In the genomic region with DNA sequence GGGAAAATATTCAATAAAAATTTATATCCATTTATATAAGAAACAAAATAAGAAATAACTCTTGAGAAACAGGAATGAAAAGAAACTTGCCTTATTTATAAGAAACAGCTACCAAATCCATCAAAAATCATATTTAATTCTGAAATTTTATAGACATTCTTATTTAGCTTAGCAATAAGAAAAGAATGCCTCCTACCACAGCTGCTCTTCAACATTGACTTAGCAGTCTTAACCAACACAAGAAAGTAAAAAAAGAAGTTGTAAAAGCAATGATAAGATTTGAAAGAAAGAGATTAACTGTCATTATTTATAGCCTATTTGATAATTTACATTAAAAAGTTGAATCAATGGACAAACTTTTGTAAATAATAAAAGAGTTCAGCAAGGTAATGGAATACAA, we compare ENCODE assay signal across 25 cellular contexts.
DNase-seq lines count a peak whose midpoint lies in the region; ATAC-seq, FAIRE-seq and TF ChIP-seq lines count a peak whose summit lies in the region.
"Had no signal": no experiment of that assay in that cellular context is flagged by ENCODE, and none has a peak within 500 bp of the region (broad histone marks: within the 10 kb centered on the region; RNA-seq: fewer than 3 reads in every experiment).

No MANE protein-coding gene starts in this region.

- H2AFZ ChIP-seq in mammary epithelial cell (ENCODE audit: low read depth, low read length) = no peak overlapping the region

- H3K4me1 ChIP-seq in adipocyte (ENCODE audit: control insufficient read depth, insufficient read depth, low read length) = peaks cover 38% of the 10 kb centered on the region
- no peaks in the 10 kb centered on the region for H3K4me1 ChIP-seq in pancreas
- peaks cover 28% of the 10 kb centered on the region for H3K4me1 ChIP-seq in mammary epithelial cell (ENCODE audit: insufficient read depth, low read length)
- no peaks in the 10 kb centered on the region for H3K4me1 ChIP-seq in aorta (ENCODE audit: control insufficient read depth in 1 of 2, insufficient read depth in 2 of 2, low read length in 2 of 2)

- dilution Hi-C loops in mammary epithelial cell (cut with HindIII; ENCODE audit: low sequenced_read_pairs) = no loop called here

- TF ChIP-seq CTCF in fibroblast of the aortic adventitia (IDR thresholded peaks at IDR 0.05; ENCODE audit: insufficient read depth, low read length) = no peak
- no peak for TF ChIP-seq CTCF in pancreas (IDR thresholded peaks at IDR 0.05)
- TF ChIP-seq CTCF in mammary epithelial cell (conservative IDR thresholded peaks at IDR 0.05 in 1 of 2, IDR thresholded peaks at IDR 0.05 in 1 of 2; ENCODE audit: extremely low read depth in 1 of 2, insufficient read depth in 1 of 2, low read depth in 1 of 2, low read length in 2 of 2) = no peak
- no peak for TF ChIP-seq CTCF in D721Med (IDR thresholded peaks at IDR 0.05; ENCODE audit: insufficient read depth, missing control alignments)

- in situ Hi-C loops in mammary epithelial cell (cut with MboI; ENCODE audit: low sequenced_read_pairs in 2 of 2) = no loop called here

- CTCF ChIA-PET in mammary epithelial cell (lab: Charles Lee; ENCODE audit: low non-redundant PET) = no interaction called here

- peak; percentile 9 for FAIRE-seq in pancreas (lab: Jason Lieb, UNC)
- no peak for FAIRE-seq in D721Med (lab: Jason Lieb, UNC)
- FAIRE-seq: K562 had no signal

- no peak overlapping the region for H3K4me2 ChIP-seq in mammary epithelial cell (ENCODE audit: insufficient read depth, low read depth, low read length)

- no peaks in the 10 kb centered on the region for H3K79me2 ChIP-seq in mammary epithelial cell (ENCODE audit: insufficient read depth, low read length)

- no peak overlapping the region for H3K4me3 ChIP-seq in adipocyte (ENCODE audit: low read length)
- H3K4me3 ChIP-seq in fibroblast of the aortic adventitia (ENCODE audit: low read depth, low read length) = no peak overlapping the region
- no peak overlapping the region for H3K4me3 ChIP-seq in pancreas
- H3K4me3 ChIP-seq in mammary epithelial cell (replicated peaks in 1 of 3; ENCODE audit: insufficient read depth in 1 of 3, low read depth in 2 of 3, low read length in 3 of 3) = no peak overlapping the region
- no peak overlapping the region for H3K4me3 ChIP-seq in aorta (ENCODE audit: low read length in 2 of 2)
- H3K4me3 ChIP-seq: K562, SJCRH30 had no signal

- peaks cover 6% of the 10 kb centered on the region for H3K9me3 ChIP-seq in adipocyte (ENCODE audit: control insufficient read depth, low read length)
- H3K9me3 ChIP-seq in pancreas = no peaks in the 10 kb centered on the region
- no peaks in the 10 kb centered on the region for H3K9me3 ChIP-seq in mammary epithelial cell (replicated peaks; ENCODE audit: insufficient read depth, low read length)
- H3K9me3 ChIP-seq in aorta (ENCODE audit: control insufficient read depth, low read length) = no peaks in the 10 kb centered on the region
- H3K9me3 ChIP-seq: SJCRH30 had no signal

- no TSS peak for BruUV-seq in mammary epithelial cell (replicated peaks; lab: Mats Ljungman, UMichigan)

- no peaks in the 10 kb centered on the region for H4K20me1 ChIP-seq in mammary epithelial cell (ENCODE audit: insufficient read depth, low read length)

- H3K27me3 ChIP-seq in adipocyte (replicated peaks; ENCODE audit: control insufficient read depth, insufficient read depth, low read length) (no peaks in the 10 kb centered on the region), pancreas (no peaks in the 10 kb centered on the region), mammary epithelial cell (ENCODE audit: insufficient read depth, low read length) (no peaks in the 10 kb centered on the region), aorta (ENCODE audit: control insufficient read depth in 1 of 2, insufficient read depth in 2 of 2, low read length in 1 of 2) (no peaks in the 10 kb centered on the region)
- H3K27me3 ChIP-seq: SJCRH30 had no signal

- H3K9ac ChIP-seq in adipocyte (ENCODE audit: low read length) (no peak overlapping the region), mammary epithelial cell (ENCODE audit: insufficient read depth, low read length) (no peak overlapping the region)

- no peak overlapping the region for H3K27ac ChIP-seq in pancreas
- H3K27ac ChIP-seq in mammary epithelial cell (ENCODE audit: insufficient read depth, low read depth, low read length) = no peak overlapping the region
- no peak overlapping the region for H3K27ac ChIP-seq in aorta (ENCODE audit: low read depth in 1 of 2, low read length in 2 of 2)
- H3K27ac ChIP-seq: HL-60, SJCRH30 had no signal

- DNase-seq in EH (ENCODE audit: low read depth) (peak; percentile 31), adipocyte (ENCODE audit: low read depth) (peak; percentile 31), fibroblast of the aortic adventitia (ENCODE audit: low read depth) (peak; percentile 24), pancreas (no peak), mammary epithelial cell (no peak), aorta (no peak), left lobe of liver (ENCODE audit: low spot score) (no peak), D721Med (ENCODE audit: insufficient read length, low spot score) (no peak)
- DNase-seq: 8988T; CD4-positive, CD25-positive, alpha-beta regulatory T cell; Kasumi-1; MV-4-11; NCI-H1105; NCI-H1436 treated with DMSO at 0.1 percent for 48 hours; NCI-H187 treated with DMSO at 0.1 percent for 48 hours; NCI-H2171 treated with DMSO at 0.1 percent for 48 hours; NCI-H345; NCI-H510A treated with DMSO at 0.1 percent for 48 hours; NCI-H748 treated with DMSO at 0.1 percent for 48 hours; SJCRH30 had no signal

- intact Hi-C loops in pancreas (cut with DNase I) = no loop called here
- intact Hi-C loops in mammary epithelial cell (cut with micrococcal nuclease) = loop anchor here (10.0 kb wide), 1 partner anchor 552 kb away; no protein-coding TSS in a partner anchor
- intact Hi-C loops in aorta (cut with DNase I) = no loop called here

- ATAC-seq in pancreas (no peak), aorta (ENCODE audit: low FRiP score) (no peak), left lobe of liver (no peak)
- ATAC-seq: HCT116, K562, Right ventricle myocardium inferior, SK-N-SH treated with all-trans-retinoic acid at 6 μM for 48 hours had no signal

- H3K36me3 ChIP-seq in adipocyte (ENCODE audit: control insufficient read depth, insufficient read depth, low read length, severe bottlenecking) (no peaks in the 10 kb centered on the region), pancreas (no peaks in the 10 kb centered on the region), mammary epithelial cell (ENCODE audit: insufficient read depth, low read length) (no peaks in the 10 kb centered on the region), aorta (ENCODE audit: control insufficient read depth in 1 of 2, insufficient read depth in 2 of 2, low read length in 1 of 2) (no peaks in the 10 kb centered on the region)
- H3K36me3 ChIP-seq: SJCRH30 had no signal

Comparison
In these comparisons a context has a peak if more than half of its experiments do, and no peak if none do; other contexts are left out.
1. DNase-seq: peak in EH (single experiment), adipocyte (single experiment) and fibroblast of the aortic adventitia (single experiment); none in pancreas (0 of 6), mammary epithelial cell (single experiment), aorta (0 of 2), left lobe of liver (single experiment) and D721Med (single experiment).